In the genomic region with DNA sequence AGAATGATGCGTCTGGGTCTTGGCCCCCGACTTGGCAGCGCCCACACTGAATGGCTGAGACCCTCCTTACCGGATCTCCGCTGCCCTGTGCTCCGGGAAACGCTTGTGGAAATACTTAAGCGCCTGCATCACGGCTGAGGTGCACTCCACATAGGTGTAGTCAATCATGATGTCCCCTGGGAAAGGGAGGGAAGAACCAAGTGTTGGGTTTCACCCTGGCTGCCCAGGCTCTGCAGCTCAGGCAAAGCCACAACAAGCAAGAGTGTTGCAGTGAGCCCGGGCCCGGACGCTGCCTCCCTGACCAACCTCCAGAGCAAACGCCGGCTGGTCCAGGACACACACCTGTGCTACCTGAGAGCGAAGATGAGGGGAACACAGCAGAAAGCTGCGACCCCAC, we compare ENCODE assay signal across 19 cellular contexts. TPM values are rescaled to one million over a fixed set of nuclear protein-coding genes. Genes with fewer than 3 reads are reported as not detected.
"Had no signal": no experiment of that assay in that cellular context is flagged by ENCODE, and none has a peak within 500 bp of the region (broad histone marks: within the 10 kb centered on the region; RNA-seq: fewer than 3 reads in every experiment).

No MANE protein-coding gene starts in this region.

- H3K4me3 ChIP-seq: adrenal gland, body of pancreas, left lung, neural progenitor cell, pancreas, tibial nerve had no signal

- H3K4me3 Mint-ChIP-seq: activated B cell treated with CpG ODN at 0.5 μM for 24 hours; activated CD4-positive, alpha-beta T cell treated with anti-CD3 and anti-CD28 coated beads, Interleukin-2, amount 10 ng/mL, durations not matched to agents 7 days and 5 days; activated T-helper 17 cell treated with anti-CD3 and anti-CD28 coated beads, Interleukin-2, amount 50 U/mL, for 72 hours; central memory CD8-positive, alpha-beta T cell; endodermal cell; neural progenitor cell; stimulated activated effector memory CD8-positive, alpha-beta T cell treated with anti-CD3 and anti-CD28 coated beads, Interleukin-12 subunit alpha, Interleukin-12 subunit beta, amount 100 ng/mL, for 72 hours; T-helper 17 cell had no signal

- H3K9me3 Mint-ChIP-seq: activated B cell treated with CpG ODN at 0.5 μM for 24 hours; activated CD4-positive, alpha-beta T cell treated with anti-CD3 and anti-CD28 coated beads, Interleukin-2, amount 10 ng/mL, durations not matched to agents 7 days and 5 days; activated T-helper 17 cell treated with anti-CD3 and anti-CD28 coated beads, Interleukin-2, amount 50 U/mL, for 72 hours; central memory CD8-positive, alpha-beta T cell; endodermal cell; neural progenitor cell; stimulated activated effector memory CD8-positive, alpha-beta T cell treated with anti-CD3 and anti-CD28 coated beads, Interleukin-12 subunit alpha, Interleukin-12 subunit beta, amount 100 ng/mL, for 72 hours had no signal

- ATAC-seq: activated T-helper 17 cell treated with anti-CD3 and anti-CD28 coated beads, Interleukin-2, amount 50 U/mL, for 72 hours; body of pancreas; left lung; pancreas; T-helper 17 cell had no signal

- H3K4me1 Mint-ChIP-seq: activated B cell treated with CpG ODN at 0.5 μM for 24 hours; activated CD4-positive, alpha-beta T cell treated with anti-CD3 and anti-CD28 coated beads, Interleukin-2, amount 10 ng/mL, durations not matched to agents 7 days and 5 days; activated T-helper 17 cell treated with anti-CD3 and anti-CD28 coated beads, Interleukin-2, amount 50 U/mL, for 72 hours; central memory CD8-positive, alpha-beta T cell; endodermal cell; neural progenitor cell; stimulated activated effector memory CD8-positive, alpha-beta T cell treated with anti-CD3 and anti-CD28 coated beads, Interleukin-12 subunit alpha, Interleukin-12 subunit beta, amount 100 ng/mL, for 72 hours had no signal

- H3K27ac ChIP-seq: adrenal gland, body of pancreas, left lung, neural progenitor cell, pancreas, tibial nerve had no signal

- H3K27ac Mint-ChIP-seq: activated B cell treated with CpG ODN at 0.5 μM for 24 hours; activated CD4-positive, alpha-beta T cell treated with anti-CD3 and anti-CD28 coated beads, Interleukin-2, amount 10 ng/mL, durations not matched to agents 7 days and 5 days; activated T-helper 17 cell treated with anti-CD3 and anti-CD28 coated beads, Interleukin-2, amount 50 U/mL, for 72 hours; endodermal cell; stimulated activated effector memory CD8-positive, alpha-beta T cell treated with anti-CD3 and anti-CD28 coated beads, Interleukin-12 subunit alpha, Interleukin-12 subunit beta, amount 100 ng/mL, for 72 hours; T-helper 17 cell had no signal

- H3K36me3 ChIP-seq: neural progenitor cell had no signal

- H3K4me1 ChIP-seq: adrenal gland, body of pancreas, left lung, neural progenitor cell, pancreas, tibial nerve had no signal

- H3K9ac ChIP-seq: neural progenitor cell had no signal

- FAIRE-seq: pancreas, small intestine had no signal

- H3K9me3 ChIP-seq: adrenal gland, body of pancreas, left lung, pancreas, tibial nerve had no signal

- DNase-seq: activated B cell treated with CpG ODN at 0.5 μM for 24 hours; activated CD4-positive, alpha-beta T cell treated with anti-CD3 and anti-CD28 coated beads, Interleukin-2, amount 10 ng/mL, durations not matched to agents 7 days and 5 days; activated CD8-positive, alpha-beta memory T cell treated with anti-CD3 and anti-CD28 coated beads for 24 hours; activated naive CD4-positive, alpha-beta T cell treated with anti-CD3 and anti-CD28 coated beads, Interleukin-2, amount 50 U/mL, for 16 hours; activated T-cell treated with anti-CD3 and anti-CD28 coated beads for 4 hours; body of pancreas; dermis blood vessel endothelial cell; endodermal cell; retina; small intestine; T-helper 17 cell had no signal

- H3K27me3 Mint-ChIP-seq: activated B cell treated with CpG ODN at 0.5 μM for 24 hours; activated CD4-positive, alpha-beta T cell treated with anti-CD3 and anti-CD28 coated beads, Interleukin-2, amount 10 ng/mL, durations not matched to agents 7 days and 5 days; activated T-helper 17 cell treated with anti-CD3 and anti-CD28 coated beads, Interleukin-2, amount 50 U/mL, for 72 hours; central memory CD8-positive, alpha-beta T cell; T-helper 17 cell had no signal

RNA-seq across cellular contexts. Expression of a gene that starts 50.4 kb away (rescaled TPM):
- total RNA-seq: activated CD4-positive, alpha-beta T cell treated with anti-CD3 and anti-CD28 coated beads, Interleukin-2, amount 10 ng/mL, durations not matched to agents 7 days and 5 days had no signal
